In the genomic region with DNA sequence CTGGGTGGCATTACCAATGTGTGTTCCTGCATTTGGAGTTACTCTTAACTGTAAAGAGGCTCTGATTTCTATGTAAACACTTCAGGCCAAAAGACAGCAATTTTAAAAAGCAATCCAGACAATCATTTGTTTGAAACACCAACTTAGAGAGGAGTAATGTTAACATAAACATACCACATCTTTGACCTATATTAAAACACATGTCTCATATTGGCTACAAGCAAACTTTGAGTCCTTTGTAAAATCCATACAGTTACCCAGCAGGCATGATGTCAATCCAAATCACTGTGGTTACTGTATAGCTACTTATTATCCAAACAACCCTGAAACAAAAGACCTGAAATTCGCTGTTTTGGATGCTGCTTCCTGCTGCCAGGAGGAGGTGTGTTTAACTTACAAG, we compare ENCODE assay signal across 16 cellular contexts. TPM values are rescaled to one million over a fixed set of nuclear protein-coding genes. Genes with fewer than 3 reads are reported as not detected.
A peak's percentile ranks its signal among the peaks of the same experiment; 100 is the strongest.
DNase-seq lines count a peak whose midpoint lies in the region.
"Had no signal": no experiment of that assay in that cellular context is flagged by ENCODE, and none has a peak within 500 bp of the region (broad histone marks: within the 10 kb centered on the region; RNA-seq: fewer than 3 reads in every experiment).

No MANE protein-coding gene starts in this region.

- H3K27me3 Mint-ChIP-seq in activated CD4-positive, alpha-beta memory T cell treated with anti-CD3 and anti-CD28 coated beads, Interleukin-2, amount 10 ng/mL, durations not matched to agents 7 days and 5 days = peaks cover 15% of the 10 kb centered on the region

- no peak overlapping the region for H3K4me3 Mint-ChIP-seq in activated CD4-positive, alpha-beta memory T cell treated with anti-CD3 and anti-CD28 coated beads, Interleukin-2, amount 10 ng/mL, durations not matched to agents 7 days and 5 days
- H3K4me3 Mint-ChIP-seq: activated naive CD8-positive, alpha-beta T cell treated with anti-CD3 and anti-CD28 coated beads, Interleukin-2, amount 50 U/mL, for 24 hours; activated T-cell treated with anti-CD3 and anti-CD28 coated beads, Interleukin-2, amount 50 U/mL, for 4 hours; IgD-negative memory B cell; neural crest cell had no signal

- H3K27ac Mint-ChIP-seq in activated CD4-positive, alpha-beta memory T cell treated with anti-CD3 and anti-CD28 coated beads, Interleukin-2, amount 10 ng/mL, durations not matched to agents 7 days and 5 days = no peak overlapping the region
- H3K27ac Mint-ChIP-seq: activated naive CD8-positive, alpha-beta T cell treated with anti-CD3 and anti-CD28 coated beads, Interleukin-2, amount 50 U/mL, for 24 hours; IgD-negative memory B cell had no signal

- POLR2A ChIA-PET in activated CD4-positive, alpha-beta memory T cell treated with anti-CD3 and anti-CD28 coated beads, Interleukin-2, amount 10 ng/mL, durations not matched to agents 7 days and 5 days (lab: Charles Lee) = interaction anchor here (1.9 kb wide), 1 partner anchor 7 kb away, joined by 7 read pairs; the partner anchor contains the start of gene G2E3

- H3K4me1 Mint-ChIP-seq in activated CD4-positive, alpha-beta memory T cell treated with anti-CD3 and anti-CD28 coated beads, Interleukin-2, amount 10 ng/mL, durations not matched to agents 7 days and 5 days = peaks cover 4% of the 10 kb centered on the region

- H3K36me3 Mint-ChIP-seq in activated CD4-positive, alpha-beta memory T cell treated with anti-CD3 and anti-CD28 coated beads, Interleukin-2, amount 10 ng/mL, durations not matched to agents 7 days and 5 days (ENCODE audit: low read depth) = no peaks in the 10 kb centered on the region
- H3K36me3 Mint-ChIP-seq: IgD-negative memory B cell had no signal

- CTCF ChIA-PET in activated CD4-positive, alpha-beta memory T cell treated with anti-CD3 and anti-CD28 coated beads, Interleukin-2, amount 10 ng/mL, durations not matched to agents 7 days and 5 days (lab: Charles Lee) = no interaction called here

- no peaks in the 10 kb centered on the region for H3K9me3 Mint-ChIP-seq in activated CD4-positive, alpha-beta memory T cell treated with anti-CD3 and anti-CD28 coated beads, Interleukin-2, amount 10 ng/mL, durations not matched to agents 7 days and 5 days
- H3K9me3 Mint-ChIP-seq: activated naive CD8-positive, alpha-beta T cell treated with anti-CD3 and anti-CD28 coated beads, Interleukin-2, amount 50 U/mL, for 24 hours; activated T-cell treated with anti-CD3 and anti-CD28 coated beads, Interleukin-2, amount 50 U/mL, for 4 hours had no signal

- DNase-seq in DMS53 (lab: John Stamatoyannopoulos, UW) = peak; percentile 76
- peak; percentile 52 for DNase-seq in NCI-H1436 treated with DMSO at 0.1 percent for 48 hours (lab: John Stamatoyannopoulos, UW)
- peak; percentile 98 for DNase-seq in NCI-H748 (lab: John Stamatoyannopoulos, UW; ENCODE audit: unreplicated experiment)
- peak; percentile 50 for DNase-seq in fibroblast of peridontal ligament (ENCODE audit: extremely low read depth)
- DNase-seq in pons (ENCODE audit: low spot score) = no peak
- no peak for DNase-seq in activated CD4-positive, alpha-beta memory T cell treated with anti-CD3 and anti-CD28 coated beads, Interleukin-2, amount 10 ng/mL, durations not matched to agents 7 days and 5 days
- DNase-seq in activated CD8-positive, alpha-beta memory T cell treated with anti-CD3 and anti-CD28 coated beads, Interleukin-2, amount 50 U/mL, for 4 hours = no peak
- no peak for DNase-seq in NCI-H128 (lab: John Stamatoyannopoulos, UW; ENCODE audit: unreplicated experiment)
- DNase-seq: activated CD4-positive, alpha-beta T cell treated with anti-CD3 and anti-CD28 coated beads, Interleukin-2, amount 50 U/mL, for 1 hour; activated naive CD8-positive, alpha-beta T cell treated with anti-CD3 and anti-CD28 coated beads, Interleukin-2, amount 50 U/mL, for 24 hours; activated T-cell treated with anti-CD3 and anti-CD28 coated beads, Interleukin-2, amount 50 U/mL, for 4 hours; caudate nucleus; NCI-H1048; retina had no signal

RNA-seq across cellular contexts. Expression of gene G2E3, which starts 7.5 kb away (rescaled TPM):
- total RNA-seq in activated CD4-positive, alpha-beta memory T cell treated with anti-CD3 and anti-CD28 coated beads, Interleukin-2, amount 10 ng/mL, durations not matched to agents 7 days and 5 days = 10 to 100 TPM; 37.8 to 37.9 TPM

Comparison
In these comparisons a context has a peak if more than half of its experiments do, and no peak if none do; other contexts are left out.
1. DNase-seq: peak in DMS53 (single experiment), NCI-H1436 treated with DMSO at 0.1 percent for 48 hours (single experiment), NCI-H748 (single experiment) and fibroblast of peridontal ligament (single experiment); none in pons (single experiment), activated CD4-positive, alpha-beta memory T cell treated with anti-CD3 and anti-CD28 coated beads, Interleukin-2, amount 10 ng/mL, durations not matched to agents 7 days and 5 days (single experiment), activated CD8-positive, alpha-beta memory T cell treated with anti-CD3 and anti-CD28 coated beads, Interleukin-2, amount 50 U/mL, for 4 hours (single experiment) and NCI-H128 (single experiment).